In genomic region chr5:170126061-170126460, GRCh38 we compare ENCODE assay signal across 11 cellular contexts. TPM values are rescaled to one million over a fixed set of nuclear protein-coding genes. Genes with fewer than 3 reads are reported as not detected.
"Had no signal": no experiment of that assay in that cellular context is flagged by ENCODE, and none has a peak within 500 bp of the region (broad histone marks: within the 10 kb centered on the region; RNA-seq: fewer than 3 reads in every experiment).

No MANE protein-coding gene starts in this region.

- H3K4me1 ChIP-seq: HAP-1 had no signal

- ATAC-seq: GM23338, HCT116 had no signal

- H3K9me3 ChIP-seq: HAP-1 had no signal

- H3K4me3 Mint-ChIP-seq: GM23338, H9, HFFc6 had no signal

- H3K9ac ChIP-seq: GM23248 had no signal

- H3K4me1 Mint-ChIP-seq: GM23338, H9 had no signal

- H3K27ac Mint-ChIP-seq: GM23338, H9, HFFc6 had no signal

- H3K27ac ChIP-seq: GM23248 had no signal

- DNase-seq: GM23248, GOT3, H7, H9, HCEC 1CT, HFFc6 had no signal

- H3K4me3 ChIP-seq: GM23248, GM23338, HAP-1 had no signal

- H3K36me3 ChIP-seq: HAP-1 had no signal

RNA-seq across cellular contexts. Expression of gene FOXI1, which starts 20.4 kb away (rescaled TPM):
- total RNA-seq: GM23248, GM23338, H1, H4, H9, HFFc6 had no signal
- polyA plus RNA-seq: GM23248, GM23338, H1 had no signal
